In genomic region chr4:70178075-70178660, GRCh38 we compare ENCODE assay signal across 2 cellular contexts.
TF ChIP-seq lines count a peak whose summit lies in the region.

No MANE protein-coding gene starts in this region.

TF ChIP-seq in HepG2, 621 proteins besides CTCF, POLR2A, EP300 and RAD21:
- TF ChIP-seq HNRNPK (IDR thresholded peaks at IDR 0.05; ENCODE audit: low read depth, low read length, poor library complexity, severe bottlenecking) (peak; percentile 97), KDM3A (CRISPR knock-in tag; IDR thresholded peaks at IDR 0.05; ENCODE audit: low read depth) (no peak), ZBTB26 (CRISPR knock-in tag; IDR thresholded peaks at IDR 0.05; ENCODE audit: borderline replicate concordance) (no peak), PCBP2 (optimal IDR thresholded peaks at IDR 0.05; ENCODE audit: low read depth, low read length, poor library complexity, severe bottlenecking) (peak; percentile 98), TBX3 (IDR thresholded peaks at IDR 0.05; ENCODE audit: borderline replicate concordance) (no peak), ARNTL (CRISPR knock-in tag; IDR thresholded peaks at IDR 0.05) (no peak)

TF ChIP-seq in HEK293T, 16 proteins besides CTCF, POLR2A, EP300 and RAD21:
- TF ChIP-seq LEF1 (IDR thresholded peaks at IDR 0.05; ENCODE audit: borderline replicate concordance) (no peak), FOXK2 (IDR thresholded peaks at IDR 0.05) (no peak)
